21 cellular contexts compared by ENCODE assay signal in the genomic region with DNA sequence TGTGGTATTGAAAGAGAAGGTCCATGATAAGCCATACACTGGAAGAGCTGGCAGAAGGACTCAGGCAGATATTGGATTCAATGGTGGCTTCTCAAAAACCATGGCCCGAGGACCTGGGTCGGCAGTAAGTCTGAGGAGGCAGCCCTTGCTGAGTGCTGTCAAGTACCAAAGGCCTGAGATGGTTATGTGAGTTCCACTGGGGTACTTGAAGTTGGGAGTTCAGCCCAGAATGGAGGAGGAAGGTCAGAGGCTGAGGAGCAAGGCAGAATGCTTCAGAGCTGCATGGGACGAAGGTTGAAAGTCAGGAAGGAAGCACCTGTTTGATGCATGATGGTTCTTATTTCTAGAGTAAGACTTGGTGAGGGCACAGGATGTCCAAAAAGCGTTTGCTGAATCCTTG.
DNase-seq lines count a peak whose midpoint lies in the region; ATAC-seq and TF ChIP-seq lines count a peak whose summit lies in the region.
"Had no signal": no experiment of that assay in that cellular context is flagged by ENCODE, and none has a peak within 500 bp of the region (broad histone marks: within the 10 kb centered on the region; RNA-seq: fewer than 3 reads in every experiment).

No MANE protein-coding gene starts in this region.

- TF ChIP-seq CTCF in IMR-90 (conservative IDR thresholded peaks at IDR 0.05; ENCODE audit: low read depth, low read length) (no peak), esophagus muscularis mucosa (IDR thresholded peaks at IDR 0.05) (no peak), upper lobe of right lung (IDR thresholded peaks at IDR 0.05) (no peak)

- H2BK15ac ChIP-seq in IMR-90 (ENCODE audit: low read depth, low read length) (no peak overlapping the region), mesenchymal stem cell (ENCODE audit: low read depth, poor library complexity, severe bottlenecking) (no peak overlapping the region)

- H3K27ac ChIP-seq in IMR-90 (ENCODE audit: insufficient read depth, low read length) = no peak overlapping the region
- H3K27ac ChIP-seq in esophagus muscularis mucosa (replicated peaks in 1 of 4) = no peak overlapping the region
- peak overlapping the region; percentile 96 for H3K27ac ChIP-seq in mesenchymal stem cell (ENCODE audit: low read length, poor library complexity, severe bottlenecking)
- no peak overlapping the region for H3K27ac ChIP-seq in upper lobe of right lung
- H3K27ac ChIP-seq: 22Rv1; BLaER1 treated with 17β-estradiol and CSF1 and Interleukin-3, amounts not matched to agents 10 nM and 100 nM had no signal

- H3K27me3 ChIP-seq in IMR-90 (ENCODE audit: control insufficient read depth, insufficient read depth, low read length) (no peaks in the 10 kb centered on the region), esophagus muscularis mucosa (peaks cover 0 to 48% (median 0%) of the 10 kb centered on the region in 4 donors), mesenchymal stem cell (ENCODE audit: control insufficient read depth in 1 of 2, insufficient read depth in 1 of 2, low read length in 2 of 2) (peaks cover 0 to 20% of the 10 kb centered on the region in 2 experiments), upper lobe of right lung (no peaks in the 10 kb centered on the region)
- H3K27me3 ChIP-seq: BE2C; BLaER1 treated with 17β-estradiol and CSF1 and Interleukin-3, amounts not matched to agents 10 nM and 100 nM had no signal

- intact Hi-C loops in IMR-90 (cut with micrococcal nuclease) = no loop called here
- intact Hi-C loops in esophagus muscularis mucosa (cut with DNase I) = no loop called here
- intact Hi-C loops in upper lobe of right lung (cut with DNase I) = no loop called here

- H2AK9ac ChIP-seq in IMR-90 (replicated peaks; ENCODE audit: low read depth, low read length, poor library complexity) = no peak overlapping the region

- H3K4ac ChIP-seq in IMR-90 (ENCODE audit: low read depth, low read length) (no peak overlapping the region), mesenchymal stem cell (ENCODE audit: low read depth in 1 of 2, low read length in 2 of 2) (no peak overlapping the region)

- H2BK5ac ChIP-seq in IMR-90 (ENCODE audit: low read depth, low read length, poor library complexity, severe bottlenecking) (no peak overlapping the region), mesenchymal stem cell (ENCODE audit: low read depth, low read length, poor library complexity, severe bottlenecking) (peak overlapping the region; percentile 19)

- no peak overlapping the region for H3K56ac ChIP-seq in IMR-90 (ENCODE audit: extremely low read depth, insufficient read depth, low read length)

- H3K36me3 ChIP-seq in IMR-90 (ENCODE audit: control insufficient read depth, insufficient read depth, low read length) = no peaks in the 10 kb centered on the region
- no peaks in the 10 kb centered on the region for H3K36me3 ChIP-seq in esophagus muscularis mucosa
- no peaks in the 10 kb centered on the region for H3K36me3 ChIP-seq in mesenchymal stem cell (ENCODE audit: control insufficient read depth in 1 of 2, insufficient read depth in 2 of 2, low read depth in 1 of 2, low read length in 2 of 2)
- H3K36me3 ChIP-seq in upper lobe of right lung = no peaks in the 10 kb centered on the region
- H3K36me3 ChIP-seq: BE2C; BLaER1 treated with 17β-estradiol and CSF1 and Interleukin-3, amounts not matched to agents 10 nM and 100 nM had no signal

- H3K4me3 ChIP-seq in IMR-90 (ENCODE audit: insufficient read depth, low read depth, low read length) (no peak overlapping the region), esophagus muscularis mucosa (no peak overlapping the region), mesenchymal stem cell (ENCODE audit: insufficient read depth in 1 of 2, low read depth in 1 of 2, low read length in 2 of 2) (no peak overlapping the region), upper lobe of right lung (no peak overlapping the region)
- H3K4me3 ChIP-seq: BLaER1 treated with 17β-estradiol and CSF1 and Interleukin-3, amounts not matched to agents 10 nM and 100 nM; GM23338 had no signal

- H4K91ac ChIP-seq in IMR-90 (ENCODE audit: insufficient read depth, low read depth, low read length) (no peak overlapping the region), mesenchymal stem cell (ENCODE audit: low read length) (no peak overlapping the region)

- TF ChIP-seq RAD21 in IMR-90 (IDR thresholded peaks at IDR 0.05; ENCODE audit: low read length) = no peak

- H2BK120ac ChIP-seq in IMR-90 (ENCODE audit: low read depth, low read length) = no peak overlapping the region
- no peak overlapping the region for H2BK120ac ChIP-seq in mesenchymal stem cell (ENCODE audit: low read depth, low read length)

- no TSS peak for BruUV-seq in IMR-90 (replicated peaks; lab: Mats Ljungman, UMichigan)

- H3K27ac Mint-ChIP-seq in T-cell = no peak overlapping the region
- H3K27ac Mint-ChIP-seq: CD14-positive monocyte; CD4-positive, alpha-beta memory T cell; GM23338; H9 had no signal

- POLR2A ChIA-PET in IMR-90 (lab: Charles Lee; ENCODE audit: unreplicated experiment) = no interaction called here
- POLR2A ChIA-PET in T-cell (lab: Charles Lee) = no interaction called here

- H3K14ac ChIP-seq in IMR-90 (replicated peaks; ENCODE audit: low read depth, low read length) (no peak overlapping the region), mesenchymal stem cell (ENCODE audit: low read length in 2 of 2) (no peak overlapping the region)

- H2AK5ac ChIP-seq in IMR-90 (ENCODE audit: low read depth, low read length) (no peak overlapping the region), mesenchymal stem cell (ENCODE audit: low read length, severe bottlenecking) (peak overlapping the region; percentile 100)

- H4K5ac ChIP-seq in IMR-90 (ENCODE audit: low read depth, low read length) = no peak overlapping the region

- H3K23ac ChIP-seq in IMR-90 (ENCODE audit: low read depth, low read length) (no peak overlapping the region), mesenchymal stem cell (ENCODE audit: low read length in 2 of 2) (no peak overlapping the region)

- no peaks in the 10 kb centered on the region for H3K79me1 ChIP-seq in IMR-90 (ENCODE audit: low read depth in 1 of 2, low read length in 2 of 2)
- H3K79me1 ChIP-seq in mesenchymal stem cell (replicated peaks; ENCODE audit: low read length, poor library complexity, severe bottlenecking) = peaks cover 12% of the 10 kb centered on the region

- dilution Hi-C loops in IMR-90 (cut with HindIII; ENCODE audit: low sequenced_read_pairs, unreplicated experiment) = no loop called here

- no peak overlapping the region for H2BK20ac ChIP-seq in IMR-90 (ENCODE audit: low read depth, low read length)

- H3K4me1 ChIP-seq in IMR-90 (ENCODE audit: control insufficient read depth, insufficient read depth, low read length) (no peaks in the 10 kb centered on the region), esophagus muscularis mucosa (no peaks in the 10 kb centered on the region), mesenchymal stem cell (ENCODE audit: control insufficient read depth, insufficient read depth, low read depth, low read length) (peaks cover 17% of the 10 kb centered on the region), upper lobe of right lung (no peaks in the 10 kb centered on the region)
- H3K4me1 ChIP-seq: BE2C; BLaER1 treated with 17β-estradiol and CSF1 and Interleukin-3, amounts not matched to agents 10 nM and 100 nM had no signal

- H3K9ac ChIP-seq in IMR-90 (ENCODE audit: low read depth, low read length) (no peak overlapping the region), mesenchymal stem cell (ENCODE audit: low read length) (no peak overlapping the region)
- H3K9ac ChIP-seq: BLaER1 treated with 17β-estradiol and CSF1 and Interleukin-3, amounts not matched to agents 10 nM and 100 nM had no signal

- H3K4me3 Mint-ChIP-seq in T-cell = no peak overlapping the region
- H3K4me3 Mint-ChIP-seq: CD14-positive monocyte; CD4-positive, alpha-beta memory T cell; GM23338; H9 had no signal

- CTCF ChIA-PET in IMR-90 (lab: Yijun Ruan, JAX) = interaction anchor here (0.7 kb wide), 1 partner anchor 92 kb away, joined by 3 read pairs; no protein-coding TSS in a partner anchor
- CTCF ChIA-PET in T-cell (lab: Charles Lee) = no interaction called here

- no peak overlapping the region for H3K4me2 ChIP-seq in IMR-90 (ENCODE audit: low read depth, low read length)
- no peak overlapping the region for H3K4me2 ChIP-seq in mesenchymal stem cell (ENCODE audit: low read length, poor library complexity, severe bottlenecking)
- H3K4me2 ChIP-seq: BLaER1 treated with 17β-estradiol and CSF1 and Interleukin-3, amounts not matched to agents 10 nM and 100 nM; GM23338 had no signal

- 0% methylated on average over 1 of the region's 4 CpGs; no CpG with 5 or more reads in 1 of the 2 experiments for WGBS in IMR-90 (ENCODE audit: extremely low coverage in 2 of 2, insufficient read length in 1 of 2), 2 experiments
- WGBS in esophagus muscularis mucosa = 91% methylated on average over 4 of the region's 4 CpGs
- 72% methylated on average over 4 of the region's 4 CpGs for WGBS in mesenchymal stem cell

- no peak overlapping the region for H3K18ac ChIP-seq in IMR-90 (ENCODE audit: low read depth, low read length)
- no peak overlapping the region for H3K18ac ChIP-seq in mesenchymal stem cell (ENCODE audit: low read depth in 1 of 2, low read length in 2 of 2)

- no peak for TF ChIP-seq EP300 in esophagus muscularis mucosa (IDR thresholded peaks at IDR 0.05)

- no peaks in the 10 kb centered on the region for H3K9me1 ChIP-seq in IMR-90 (ENCODE audit: insufficient read depth, low read length)

- H3K9me3 Mint-ChIP-seq in T-cell = no peaks in the 10 kb centered on the region
- H3K9me3 Mint-ChIP-seq: H9 had no signal

- no peak overlapping the region for H2BK12ac ChIP-seq in mesenchymal stem cell (ENCODE audit: low read length in 2 of 2)

- H4K20me1 ChIP-seq in IMR-90 (ENCODE audit: insufficient read depth, low read length) = no peaks in the 10 kb centered on the region
- H4K20me1 ChIP-seq: BLaER1 treated with 17β-estradiol and CSF1 and Interleukin-3, amounts not matched to agents 10 nM and 100 nM had no signal

- no peaks in the 10 kb centered on the region for H3K36me3 Mint-ChIP-seq in T-cell
- H3K36me3 Mint-ChIP-seq: CD14-positive monocyte; CD4-positive, alpha-beta memory T cell had no signal

- no peak overlapping the region for H4K8ac ChIP-seq in IMR-90 (ENCODE audit: low read depth in 2 of 2, low read length in 2 of 2)
- H4K8ac ChIP-seq in mesenchymal stem cell (ENCODE audit: low read length) = no peak overlapping the region

- in situ Hi-C loops in IMR-90 (cut with MboI; ENCODE audit: low sequenced_read_pairs) = no loop called here

- H3K9me3 ChIP-seq in IMR-90 (ENCODE audit: control insufficient read depth, insufficient read depth, low read length) (no peaks in the 10 kb centered on the region), esophagus muscularis mucosa (no peaks in the 10 kb centered on the region), mesenchymal stem cell (ENCODE audit: control insufficient read depth, low read length) (no peaks in the 10 kb centered on the region), upper lobe of right lung (no peaks in the 10 kb centered on the region)
- H3K9me3 ChIP-seq: BE2C had no signal

- H2AFZ ChIP-seq in IMR-90 (replicated peaks; ENCODE audit: low read length, poor library complexity) (peak overlapping the region; percentile 8), mesenchymal stem cell (ENCODE audit: low read depth, low read length) (no peak overlapping the region)
- H2AFZ ChIP-seq: GM23338 had no signal

- DNase-seq in IMR-90 (no peak), esophagus muscularis mucosa (ENCODE audit: extremely low spot score) (peak; percentile 83), mesenchymal stem cell (no peak), upper lobe of right lung (no peak), T-cell (no peak), putamen (ENCODE audit: low spot score) (no peak)
- DNase-seq: AML-193; BE2C; Calu3; CD4-positive, alpha-beta memory T cell; COR-L47; DMS53; DMS79 treated with DMSO at 0.1 percent for 48 hours; GF-D8; H9 had no signal

- no peak for TF ChIP-seq POLR2A in IMR-90 (IDR thresholded peaks at IDR 0.05; ENCODE audit: low read depth, low read length)
- no peak for TF ChIP-seq POLR2A in esophagus muscularis mucosa (IDR thresholded peaks at IDR 0.05; ENCODE audit: low read depth)

- H3K4me1 Mint-ChIP-seq in T-cell = no peaks in the 10 kb centered on the region
- H3K4me1 Mint-ChIP-seq: CD14-positive monocyte; CD4-positive, alpha-beta memory T cell had no signal

- ATAC-seq in IMR-90 (ENCODE audit: low read depth) (no peak), upper lobe of right lung (peak; percentile 73), T-cell (replicated peaks in 1 of 4) (no peak), HG03196 (IDR thresholded peaks at IDR 0.05; ENCODE audit: unreplicated experiment) (no peak)
- ATAC-seq: GM23338, HCT116 had no signal

- H3K27me3 Mint-ChIP-seq in T-cell = peaks cover 14 to 42% of the 10 kb centered on the region in 2 donors
